Comparison of ENCODE assay signal across 17 cellular contexts in genomic region chr15:64111679-64112050, GRCh38. TPM values are rescaled to one million over a fixed set of nuclear protein-coding genes. Genes with fewer than 3 reads are reported as not detected.
A peak's percentile ranks its signal among the peaks of the same experiment; 100 is the strongest.
DNase-seq lines count a peak whose midpoint lies in the region; ATAC-seq and TF ChIP-seq lines count a peak whose summit lies in the region.
"Had no signal": no experiment of that assay in that cellular context is flagged by ENCODE, and none has a peak within 500 bp of the region (broad histone marks: within the 10 kb centered on the region; RNA-seq: fewer than 3 reads in every experiment).

No MANE protein-coding gene starts in this region.

- no peaks in the 10 kb centered on the region for H3K9me3 ChIP-seq in liver (ENCODE audit: control insufficient read depth in 4 of 4, low read length in 3 of 4)
- H3K9me3 ChIP-seq in spleen = no peaks in the 10 kb centered on the region
- H3K9me3 ChIP-seq: BLaER1 had no signal

- CTCF ChIA-PET in activated CD4-positive, alpha-beta memory T cell treated with anti-CD3 and anti-CD28 coated beads for 36 hours (lab: Charles Lee) = no interaction called here

- H3K9me3 Mint-ChIP-seq in activated T-helper 17 cell treated with anti-CD3 and anti-CD28 coated beads, Interleukin-2, amount 50 U/mL, for 72 hours = no peaks in the 10 kb centered on the region
- no peaks in the 10 kb centered on the region for H3K9me3 Mint-ChIP-seq in activated CD4-positive, alpha-beta memory T cell treated with anti-CD3 and anti-CD28 coated beads for 36 hours
- H3K9me3 Mint-ChIP-seq: activated naive CD8-positive, alpha-beta T cell treated with anti-CD3 and anti-CD28 coated beads for 36 hours had no signal

- DNase-seq in spleen (no peak), SHP77 treated with DMSO at 0.1 percent for 48 hours (lab: John Stamatoyannopoulos, UW) (no peak), OCI-M2 (lab: John Stamatoyannopoulos, UW; ENCODE audit: unreplicated experiment) (no peak)
- DNase-seq in activated CD4-positive, alpha-beta memory T cell treated with anti-CD3 and anti-CD28 coated beads for 36 hours = no peak
- DNase-seq: activated naive CD8-positive, alpha-beta T cell treated with anti-CD3 and anti-CD28 coated beads for 36 hours; DND-41; kidney; NCI-H1436 treated with DMSO at 0.1 percent for 48 hours; NCI-H510A treated with DMSO at 0.1 percent for 48 hours; PC-9; WERI-Rb-1 had no signal

- H3K36me3 ChIP-seq in liver (ENCODE audit: control insufficient read depth in 4 of 4, insufficient read depth in 3 of 4, low read depth in 1 of 4, low read length in 3 of 4) (peaks cover 2 to 17% (median 15%) of the 10 kb centered on the region in 4 donors), spleen (peaks cover 7 to 50% (median 34%) of the 10 kb centered on the region in 6 donors)

- H3K4me1 ChIP-seq in liver (ENCODE audit: control insufficient read depth in 4 of 4, insufficient read depth in 4 of 4, low read length in 3 of 4) (peaks cover 16 to 70% (median 56%) of the 10 kb centered on the region in 4 donors), spleen (peaks cover 18 to 94% (median 68%) of the 10 kb centered on the region in 6 donors)

- intact Hi-C loops in spleen (cut with DNase I; ENCODE audit: low total_unique reads) = no loop called here
- intact Hi-C loops in activated CD4-positive, alpha-beta memory T cell treated with anti-CD3 and anti-CD28 coated beads for 36 hours (cut with micrococcal nuclease) = loop anchor here (2.0 to 5.0 kb wide), 2 partner anchors 19 to 41 kb away; partner anchors contain the start of genes CIAO2A and SNX22

- TF ChIP-seq CTCF in liver (IDR thresholded peaks at IDR 0.05; ENCODE audit: low read depth, low read length, missing input control) = no peak
- no peak for TF ChIP-seq CTCF in spleen (IDR thresholded peaks at IDR 0.05 in 8 of 11, conservative IDR thresholded peaks at IDR 0.05 in 3 of 11)

- 46% methylated on average over 3 of the region's 3 CpGs for WGBS in liver
- WGBS in spleen, 5 donors = 76 to 92% (median 91%) methylated on average over 3 of the region's 3 CpGs

- no peaks in the 10 kb centered on the region for H3K27me3 ChIP-seq in liver (ENCODE audit: control insufficient read depth in 4 of 4, insufficient read depth in 4 of 4, low read length in 3 of 4)
- H3K27me3 ChIP-seq in spleen (replicated peaks in 1 of 7) = no peaks in the 10 kb centered on the region
- H3K27me3 ChIP-seq: BLaER1 had no signal

- no peak overlapping the region for H3K4me3 Mint-ChIP-seq in activated T-helper 17 cell treated with anti-CD3 and anti-CD28 coated beads, Interleukin-2, amount 50 U/mL, for 72 hours
- H3K4me3 Mint-ChIP-seq in activated CD4-positive, alpha-beta memory T cell treated with anti-CD3 and anti-CD28 coated beads for 36 hours = no peak overlapping the region
- H3K4me3 Mint-ChIP-seq: activated naive CD8-positive, alpha-beta T cell treated with anti-CD3 and anti-CD28 coated beads for 36 hours had no signal

- peak overlapping the region in 1 of 2 donors; percentile 8 for H3K9ac ChIP-seq in liver (ENCODE audit: low read depth in 1 of 2, low read length in 2 of 2)
- H3K9ac ChIP-seq: BLaER1 had no signal

- no peaks in the 10 kb centered on the region for H3K27me3 Mint-ChIP-seq in activated T-helper 17 cell treated with anti-CD3 and anti-CD28 coated beads, Interleukin-2, amount 50 U/mL, for 72 hours
- H3K27me3 Mint-ChIP-seq in activated CD4-positive, alpha-beta memory T cell treated with anti-CD3 and anti-CD28 coated beads for 36 hours = no peaks in the 10 kb centered on the region
- H3K27me3 Mint-ChIP-seq: activated naive CD8-positive, alpha-beta T cell treated with anti-CD3 and anti-CD28 coated beads for 36 hours had no signal

- H3K4me3 ChIP-seq in liver (ENCODE audit: low read depth in 1 of 3, low read length in 3 of 3) (no peak overlapping the region), spleen (peak overlapping the region in 1 of 8 donors; percentile 24)
- H3K4me3 ChIP-seq: BLaER1, PC-9, skin epidermis had no signal

- no peak for TF ChIP-seq RAD21 in liver (IDR thresholded peaks at IDR 0.05)

- peaks cover 51% of the 10 kb centered on the region for H3K36me3 Mint-ChIP-seq in activated T-helper 17 cell treated with anti-CD3 and anti-CD28 coated beads, Interleukin-2, amount 50 U/mL, for 72 hours (ENCODE audit: low read depth)
- H3K36me3 Mint-ChIP-seq in activated CD4-positive, alpha-beta memory T cell treated with anti-CD3 and anti-CD28 coated beads for 36 hours = peaks cover 24% of the 10 kb centered on the region

- H3K4me1 Mint-ChIP-seq in activated T-helper 17 cell treated with anti-CD3 and anti-CD28 coated beads, Interleukin-2, amount 50 U/mL, for 72 hours = peaks cover 27% of the 10 kb centered on the region
- peaks cover 38% of the 10 kb centered on the region for H3K4me1 Mint-ChIP-seq in activated CD4-positive, alpha-beta memory T cell treated with anti-CD3 and anti-CD28 coated beads for 36 hours (ENCODE audit: low read depth)

- H3K27ac ChIP-seq in liver (ENCODE audit: low read depth in 1 of 2, low read length in 2 of 2) = peak overlapping the region; percentile 26 to 57
- H3K27ac ChIP-seq in spleen = peak overlapping the region in 7 of 8 donors; percentile 35 to 76 (median 70)
- H3K27ac ChIP-seq: BLaER1, PC-9, WERI-Rb-1 had no signal

- peak; percentile 3 for ATAC-seq in GM18867 (IDR thresholded peaks at IDR 0.05; ENCODE audit: unreplicated experiment)
- no peak for ATAC-seq in activated T-helper 17 cell treated with anti-CD3 and anti-CD28 coated beads, Interleukin-2, amount 50 U/mL, for 72 hours (replicated peaks)
- ATAC-seq in GM19455 (IDR thresholded peaks at IDR 0.05; ENCODE audit: unreplicated experiment) = no peak

- no peak for TF ChIP-seq POLR2A in spleen (IDR thresholded peaks at IDR 0.05)

- peak overlapping the region; percentile 56 for H3K27ac Mint-ChIP-seq in activated T-helper 17 cell treated with anti-CD3 and anti-CD28 coated beads, Interleukin-2, amount 50 U/mL, for 72 hours
- no peak overlapping the region for H3K27ac Mint-ChIP-seq in activated CD4-positive, alpha-beta memory T cell treated with anti-CD3 and anti-CD28 coated beads for 36 hours
- H3K27ac Mint-ChIP-seq: activated naive CD8-positive, alpha-beta T cell treated with anti-CD3 and anti-CD28 coated beads for 36 hours had no signal

- POLR2A ChIA-PET in activated CD4-positive, alpha-beta memory T cell treated with anti-CD3 and anti-CD28 coated beads for 36 hours (lab: Charles Lee) = interaction anchor here (0.9 to 2.1 kb wide), 4 partner anchors 16 to 135 kb away, joined by 3 to 7 read pairs (median 5); partner anchors contain the start of genes CIAO2A, PPIB and SNX1

TF ChIP-seq in liver, 16 proteins besides CTCF, POLR2A, EP300 and RAD21 (continues in another document):
- no peak for TF ChIP-seq REST (IDR thresholded peaks at IDR 0.05)

RNA-seq across cellular contexts. Expression of gene SNX1, which starts 15.9 kb away (rescaled TPM):
- 100 to 1,000 TPM in 1 of 2 donors, 10 to 100 TPM in 1; 91.3 to 126 TPM for total RNA-seq in activated T-helper 17 cell treated with anti-CD3 and anti-CD28 coated beads, Interleukin-2, amount 50 U/mL, for 72 hours
- total RNA-seq in liver (10 to 100 TPM; 40.0 to 67.4 TPM), spleen (100 to 1,000 TPM in 6 of 7 donors, 10 to 100 TPM in 1; 99.9 to 161 (median 134) TPM)
- polyA plus RNA-seq in liver (10 to 100 TPM; 44.4 to 45.6 TPM), spleen (10 to 100 TPM; 45.5 to 73.7 (median 58.0) TPM)
- total RNA-seq in activated CD4-positive, alpha-beta memory T cell treated with anti-CD3 and anti-CD28 coated beads for 36 hours = 100 to 1,000 TPM in 1 of 2 experiments, 10 to 100 TPM in 1; 99.3 to 102 TPM

RNA-seq across cellular contexts. Expression of gene CIAO2A, which starts 18.0 kb away (rescaled TPM):
- 10 to 100 TPM; 71.7 to 99.1 TPM for total RNA-seq in activated T-helper 17 cell treated with anti-CD3 and anti-CD28 coated beads, Interleukin-2, amount 50 U/mL, for 72 hours
- 100 to 1,000 TPM; 124 to 147 TPM for total RNA-seq in liver
- 100 to 1,000 TPM; 171 to 404 TPM for polyA plus RNA-seq in liver
- 100 to 1,000 TPM in 1 of 7 donors, 10 to 100 TPM in 6; 42.2 to 112 (median 53.4) TPM for total RNA-seq in spleen
- polyA plus RNA-seq in spleen = 100 to 1,000 TPM; 109 to 129 (median 122) TPM
- 10 to 100 TPM; 95.4 to 97.4 TPM for total RNA-seq in activated CD4-positive, alpha-beta memory T cell treated with anti-CD3 and anti-CD28 coated beads for 36 hours

RNA-seq across cellular contexts. Expression of gene SNX22, which starts 39.9 kb away (rescaled TPM):
- total RNA-seq in activated T-helper 17 cell treated with anti-CD3 and anti-CD28 coated beads, Interleukin-2, amount 50 U/mL, for 72 hours = under 1 TPM; 0.26 to 0.77 TPM
- 10 to 100 TPM in 1 of 2 donors, 1 to 10 TPM in 1; 2.2 to 37.4 TPM for total RNA-seq in liver
- polyA plus RNA-seq in liver = 1 to 10 TPM; 2.4 to 3.7 TPM
- 10 to 100 TPM in 6 of 7 donors, 1 to 10 TPM in 1; 8.9 to 18.6 (median 13.6) TPM for total RNA-seq in spleen
- 10 to 100 TPM; 13.9 to 17.6 (median 17.1) TPM for polyA plus RNA-seq in spleen
- under 1 TPM; 0.38 to 0.68 TPM for total RNA-seq in activated CD4-positive, alpha-beta memory T cell treated with anti-CD3 and anti-CD28 coated beads for 36 hours

RNA-seq across cellular contexts. Expression of gene PPIB, which starts 51.2 kb away (rescaled TPM):
- total RNA-seq in activated T-helper 17 cell treated with anti-CD3 and anti-CD28 coated beads, Interleukin-2, amount 50 U/mL, for 72 hours = 100 to 1,000 TPM; 194 to 363 TPM
- total RNA-seq in liver = 100 to 1,000 TPM; 379 to 638 TPM
- polyA plus RNA-seq in liver = 100 to 1,000 TPM; 627 to 768 TPM
- 100 to 1,000 TPM; 250 to 448 (median 305) TPM for total RNA-seq in spleen
- polyA plus RNA-seq in spleen = 100 to 1,000 TPM; 281 to 402 (median 287) TPM
- 100 to 1,000 TPM; 277 to 283 TPM for total RNA-seq in activated CD4-positive, alpha-beta memory T cell treated with anti-CD3 and anti-CD28 coated beads for 36 hours
